In the genomic region with DNA sequence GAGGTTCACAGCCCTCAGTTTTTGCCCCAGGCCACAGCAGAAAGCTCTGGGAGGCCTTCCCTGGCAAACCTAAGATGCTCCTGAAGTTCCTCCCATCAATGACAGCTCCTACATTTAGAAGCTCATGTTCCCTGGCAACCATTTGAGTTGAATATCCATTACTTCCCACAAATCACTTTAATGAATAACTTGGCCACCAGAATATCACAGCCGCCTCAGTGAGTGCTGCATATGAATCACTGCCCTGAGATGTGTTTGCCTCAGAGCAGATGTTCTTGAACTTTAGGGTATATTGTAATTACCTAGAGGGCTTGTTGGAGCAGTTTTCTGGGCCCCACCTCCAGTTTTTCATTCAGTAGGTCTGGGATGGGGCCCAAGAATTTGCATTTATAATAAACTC, we compare ENCODE assay signal across 16 cellular contexts. TPM values are rescaled to one million over a fixed set of nuclear protein-coding genes. Genes with fewer than 3 reads are reported as not detected.
DNase-seq lines count a peak whose midpoint lies in the region; ATAC-seq and TF ChIP-seq lines count a peak whose summit lies in the region.
"Had no signal": no experiment of that assay in that cellular context is flagged by ENCODE, and none has a peak within 500 bp of the region (broad histone marks: within the 10 kb centered on the region; RNA-seq: fewer than 3 reads in every experiment).

No MANE protein-coding gene starts in this region.

- peaks cover 7% of the 10 kb centered on the region; the same call in 1 of the 2 replicates for H3K9me3 ChIP-seq in MG63
- H3K9me3 ChIP-seq in PC-3 (ENCODE audit: low read length): no peaks in the 10 kb centered on the region

- intact Hi-C loops in PC-3 (cut with micrococcal nuclease): no loop called here

- H3K9ac ChIP-seq in PC-3 (ENCODE audit: low read length): no peak overlapping the region

- no peaks in the 10 kb centered on the region for H3K9me2 ChIP-seq in PC-3 (replicated peaks; ENCODE audit: low read length)

- CTCF ChIA-PET in PC-3 (lab: Charles Lee): no interaction called here

- H3K27ac ChIP-seq in PC-3 (ENCODE audit: low read length): no peak overlapping the region
- H3K27ac ChIP-seq: brain microvascular endothelial cell, esophagus squamous epithelium had no signal

- no peaks in the 10 kb centered on the region for H3K79me2 ChIP-seq in PC-3 (ENCODE audit: low read length)

- no peaks in the 10 kb centered on the region for H4K20me1 ChIP-seq in PC-3 (ENCODE audit: low read length)

- no peaks in the 10 kb centered on the region for H3K36me3 ChIP-seq in MG63
- no peaks in the 10 kb centered on the region for H3K36me3 ChIP-seq in PC-3 (ENCODE audit: low read depth, low read length)
- H3K36me3 ChIP-seq: brain microvascular endothelial cell, esophagus squamous epithelium had no signal

- H3K4me3 ChIP-seq in MG63: no peak overlapping the region
- H3K4me3 ChIP-seq in fibroblast of mammary gland (ENCODE audit: control insufficient read depth, low read depth, low read length): no peak overlapping the region
- no peak overlapping the region for H3K4me3 ChIP-seq in PC-3 (ENCODE audit: low read length)
- H3K4me3 ChIP-seq: esophagus squamous epithelium had no signal

- no peaks in the 10 kb centered on the region for H3F3A ChIP-seq in PC-3 (ENCODE audit: low read length, unreplicated experiment)

- ATAC-seq in HG03108 (IDR thresholded peaks at IDR 0.05; ENCODE audit: unreplicated experiment) (no peak), PC-3 (no peak)
- ATAC-seq: HCT116, Right ventricle myocardium inferior had no signal

- H3K4me2 ChIP-seq in PC-3 (ENCODE audit: low read length): no peak overlapping the region

- TF ChIP-seq CTCF in fibroblast of mammary gland (conservative IDR thresholded peaks at IDR 0.05; ENCODE audit: control insufficient read depth, insufficient read depth, low read depth, low read length) (no peak), PC-3 (conservative IDR thresholded peaks at IDR 0.05; ENCODE audit: low read depth, low read length) (no peak)

- POLR2A ChIA-PET in PC-3 (lab: Charles Lee; ENCODE audit: unreplicated experiment): no interaction called here

- no peaks in the 10 kb centered on the region for H3K27me3 ChIP-seq in MG63
- H3K27me3 ChIP-seq in PC-3 (ENCODE audit: low read length): no peaks in the 10 kb centered on the region
- H3K27me3 ChIP-seq: esophagus squamous epithelium had no signal

- no peaks in the 10 kb centered on the region for H3K4me1 ChIP-seq in PC-3 (ENCODE audit: insufficient read depth, low read length)

- no TSS peak for BruUV-seq in PC-3 (replicated peaks; lab: Mats Ljungman, UMichigan)

- H2AFZ ChIP-seq in PC-3 (ENCODE audit: low read length): no peak overlapping the region

- peak; percentile 61 for DNase-seq in Daoy (ENCODE audit: low read depth)
- DNase-seq in MG63: peak; percentile 56
- peak; percentile 80 for DNase-seq in fibroblast of mammary gland (ENCODE audit: low read depth)
- peak; percentile 96 for DNase-seq in renal cortical epithelial cell (ENCODE audit: low read depth)
- no peak for DNase-seq in PC-3
- no peak for DNase-seq in NCI-H82 treated with DMSO at 0.1 percent for 48 hours (lab: John Stamatoyannopoulos, UW; ENCODE audit: unreplicated experiment)
- DNase-seq: activated CD4-positive, alpha-beta T cell treated with anti-CD3 and anti-CD28 coated beads for 1 hour; activated naive CD4-positive, alpha-beta T cell; brain microvascular endothelial cell; esophagus squamous epithelium; NCI-H1417; NCI-H2227 treated with DMSO at 0.1 percent for 48 hours; T-helper 2 cell had no signal

RNA-seq across cellular contexts. Expression of a gene that starts 27.4 kb away (rescaled TPM):
- total RNA-seq in Daoy (2014; rRNA removed; shearing (Covaris generic)): 1.4 and 4.8 TPM in 2 replicates
- total RNA-seq in MG63 (2014; rRNA removed; shearing (Covaris generic); ENCODE audit: low replicate concordance): 0.02 and 0.72 TPM in 2 replicates
- total RNA-seq in renal cortical epithelial cell (0.69 and 1.0 TPM in 2 replicates), PC-3 (2014; rRNA removed) (not detected in 2 replicates)

Comparison
In these comparisons a context has a peak if more than half of its experiments do, and no peak if none do; other contexts are left out.
1. DNase-seq: peak in Daoy (single experiment), MG63 (single experiment), fibroblast of mammary gland (single experiment) and renal cortical epithelial cell (single experiment); none in PC-3 (single experiment) and NCI-H82 treated with DMSO at 0.1 percent for 48 hours (single experiment).